Comparison of ENCODE assay signal across 8 cellular contexts in genomic region chr2:230007931-230008707, GRCh38.
DNase-seq lines count a peak whose midpoint lies in the region; ATAC-seq lines count a peak whose summit lies in the region.

No MANE protein-coding gene starts in this region.

- peaks cover 3 to 13% (median 8%) of the 10 kb centered on the region in 3 donors for H3K4me1 Mint-ChIP-seq in naive B cell

- ATAC-seq in esophagus mucosa (peak; percentile 60), naive B cell (ENCODE audit: low read depth in 2 of 2) (peak; percentile 45 to 61), HG02642 (IDR thresholded peaks at IDR 0.05; ENCODE audit: poor library complexity, unreplicated experiment) (no peak)

- DNase-seq in G401 (ENCODE audit: low spot score): peak; percentile 58
- DNase-seq in HT1080 (ENCODE audit: low read depth): peak; percentile 63
- peak; percentile 95 for DNase-seq in OCI-M1 (lab: John Stamatoyannopoulos, UW)
- peak; percentile 71 for DNase-seq in activated T-cell treated with anti-CD3 and anti-CD28 coated beads for 24 hours (ENCODE audit: low read depth)
- peak; percentile 64 for DNase-seq in naive B cell
- DNase-seq in stimulated activated CD8-positive, alpha-beta memory T cell treated with anti-CD3 and anti-CD28 coated beads, Interleukin-7, amount 100 ng/mL, for 1 hour (ENCODE audit: low read depth in 2 of 2): peak; percentile 56 to 75

- H3K36me3 Mint-ChIP-seq in naive B cell: no peaks in the 10 kb centered on the region

- H3K27me3 Mint-ChIP-seq in naive B cell: no peaks in the 10 kb centered on the region

- no peaks in the 10 kb centered on the region for H3K9me3 Mint-ChIP-seq in naive B cell

- in situ Hi-C loops in G401 (cut with HindIII; ENCODE audit: low sequenced_read_pairs): no loop called here

- H3K27ac Mint-ChIP-seq in naive B cell: peak overlapping the region in 2 of 6 donors; percentile 1 to 41

- H3K4me3 Mint-ChIP-seq in naive B cell: peak overlapping the region in 1 of 8 donors; percentile 41
